ENCODE assay signal across 10 cellular contexts in genomic region chr1:231220801-231221200, GRCh38. TPM values are rescaled to one million over a fixed set of nuclear protein-coding genes. Genes with fewer than 3 reads are reported as not detected.
"Had no signal": no experiment of that assay in that cellular context is flagged by ENCODE, and none has a peak within 500 bp of the region (broad histone marks: within the 10 kb centered on the region; RNA-seq: fewer than 3 reads in every experiment).

No MANE protein-coding gene starts in this region.

- H3K4me1 ChIP-seq: HAP-1 had no signal

- H3K9me3 ChIP-seq: HAP-1 had no signal

- DNase-seq: GM23248, GOT3, H7, HFFc6, KBM-7 had no signal

- FAIRE-seq: HTR-8/SVneo had no signal

- H3K4me2 ChIP-seq: KMS-11 had no signal

- H2AFZ ChIP-seq: GM23248 had no signal

- H3K27ac ChIP-seq: GM23248, KMS-11 had no signal

- H3K9ac ChIP-seq: GM23248, KMS-11 had no signal

- H3K4me3 ChIP-seq: GM23248, HAP-1 had no signal

RNA-seq across cellular contexts. Expression of gene TRIM67, which starts 58.9 kb away (rescaled TPM):
- total RNA-seq: GM23248, H4, H7, HFFc6 had no signal
- polyA plus RNA-seq: GM23248, IgD-negative memory B cell had no signal
